11 cellular contexts compared by ENCODE assay signal in the genomic region with DNA sequence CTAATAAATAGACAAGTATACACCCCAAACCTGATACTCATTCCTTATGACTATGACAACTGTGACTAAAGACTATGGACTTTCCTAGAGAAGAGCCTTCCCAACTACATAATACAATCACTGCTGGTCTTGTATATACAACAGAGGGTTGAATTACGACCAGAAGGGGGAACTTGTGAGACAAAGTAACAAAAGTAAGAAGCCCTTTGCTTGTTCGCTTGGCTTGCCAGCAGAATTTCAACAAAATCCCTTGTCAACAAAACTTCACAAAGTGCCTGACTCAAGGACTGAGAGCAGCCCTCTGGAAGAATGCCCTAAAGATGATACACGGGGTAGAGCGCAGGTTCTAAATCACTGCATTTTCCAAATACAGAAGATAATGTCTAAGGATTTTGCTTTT.
DNase-seq lines count a peak whose midpoint lies in the region; ATAC-seq and TF ChIP-seq lines count a peak whose summit lies in the region.
"Had no signal": no experiment of that assay in that cellular context is flagged by ENCODE, and none has a peak within 500 bp of the region (broad histone marks: within the 10 kb centered on the region; RNA-seq: fewer than 3 reads in every experiment).

No MANE protein-coding gene starts in this region.

- DNase-seq in left ventricle myocardium inferior (no peak), cardiac septum (ENCODE audit: low spot score) (no peak), RKO (ENCODE audit: low spot score) (peak; percentile 55), foreskin fibroblast (peak; percentile 3 to 74)
- DNase-seq: activated CD4-positive, alpha-beta T cell treated with anti-CD3 and anti-CD28 coated beads, Interleukin-2, amount 10 ng/mL, durations not matched to agents 24 days and 14 days; CD4-positive, alpha-beta memory T cell; islet precursor cell had no signal

- peaks cover 29% of the 10 kb centered on the region for H3K4me1 ChIP-seq in left ventricle myocardium inferior

- no peaks in the 10 kb centered on the region for H3K9me3 ChIP-seq in left ventricle myocardium inferior (replicated peaks)

- ATAC-seq in HG03460 (IDR thresholded peaks at IDR 0.05; ENCODE audit: unreplicated experiment): no peak
- no peak for ATAC-seq in GM18868 (IDR thresholded peaks at IDR 0.05; ENCODE audit: unreplicated experiment)
- no peak for ATAC-seq in HG03280 (IDR thresholded peaks at IDR 0.05; ENCODE audit: unreplicated experiment)
- ATAC-seq in GM19035 (IDR thresholded peaks at IDR 0.05; ENCODE audit: unreplicated experiment): no peak

- H3K4me3 ChIP-seq in left ventricle myocardium inferior (no peak overlapping the region), foreskin fibroblast (ENCODE audit: low read depth in 1 of 2, low read length in 2 of 2) (no peak overlapping the region)

- intact Hi-C loops in left ventricle myocardium inferior (cut with micrococcal nuclease) (no loop called here), cardiac septum (cut with DNase I) (no loop called here)

- H3K27ac ChIP-seq in left ventricle myocardium inferior (replicated peaks): no peak overlapping the region

- TF ChIP-seq CTCF in left ventricle myocardium inferior (IDR thresholded peaks at IDR 0.05; ENCODE audit: borderline replicate concordance): peak; percentile 42
- peak; percentile 19 for TF ChIP-seq CTCF in foreskin fibroblast (IDR thresholded peaks at IDR 0.05; ENCODE audit: low read depth, low read length)

- H3K27me3 ChIP-seq in left ventricle myocardium inferior (ENCODE audit: low read depth): no peaks in the 10 kb centered on the region

- no peaks in the 10 kb centered on the region for H3K36me3 ChIP-seq in left ventricle myocardium inferior

Comparison
In these comparisons a context has a peak if more than half of its experiments do, and no peak if none do; other contexts are left out.
1. DNase-seq: peak in RKO (single experiment) and foreskin fibroblast (2 of 2); none in left ventricle myocardium inferior (single experiment) and cardiac septum (single experiment).